34 cellular contexts compared by ENCODE assay signal in the genomic region with DNA sequence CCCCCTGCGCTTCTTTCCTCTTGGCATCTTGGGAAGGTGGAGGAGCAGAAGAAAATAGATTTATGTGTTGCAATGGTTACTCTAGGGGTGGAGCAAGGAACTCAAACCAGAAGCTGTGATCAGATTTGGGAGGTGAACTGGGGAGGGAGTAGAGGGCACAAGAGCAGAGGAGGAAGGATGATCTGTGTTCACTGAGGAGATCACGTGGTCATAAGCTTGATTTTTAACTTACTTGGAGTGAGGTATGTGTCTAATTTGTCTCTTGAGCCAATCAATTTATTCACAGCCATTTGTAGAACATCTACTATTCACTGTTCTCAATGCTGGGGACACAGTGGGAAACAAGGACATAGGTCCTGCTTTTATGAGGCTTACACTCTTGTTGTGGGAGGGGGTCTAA.
"Had no signal": no experiment of that assay in that cellular context is flagged by ENCODE, and none has a peak within 500 bp of the region (broad histone marks: within the 10 kb centered on the region; RNA-seq: fewer than 3 reads in every experiment).

No MANE protein-coding gene starts in this region.

- FAIRE-seq: astrocyte, TTC549 had no signal

- H3K36me3 ChIP-seq: adrenal gland, brain microvascular endothelial cell, breast epithelium, cardiac muscle cell had no signal

- H3K9me3 ChIP-seq: adrenal gland, body of pancreas, breast epithelium had no signal

- H3K27ac ChIP-seq: adrenal gland, body of pancreas, brain microvascular endothelial cell, breast epithelium, cardiac muscle cell, VCaP had no signal

- H3K27me3 ChIP-seq: adrenal gland, body of pancreas, brain microvascular endothelial cell, breast epithelium, cardiac muscle cell had no signal

- DNase-seq: activated B cell treated with CpG ODN at 0.5 μM for 24 hours; activated CD4-positive, alpha-beta memory T cell treated with anti-CD3 and anti-CD28 coated beads for 36 hours; activated CD4-positive, alpha-beta T cell treated with anti-CD3 and anti-CD28 coated beads for 4 hours; activated CD4-positive, alpha-beta T cell treated with anti-CD3 and anti-CD28 coated beads, Interleukin-2, amount 10 ng/mL, durations not matched to agents 24 days and 14 days; activated CD4-positive, alpha-beta T cell treated with anti-CD3 and anti-CD28 coated beads, Interleukin-2, amount 50 U/mL, for 1 hour; activated CD4-positive, alpha-beta T cell treated with anti-CD3 and anti-CD28 coated beads, Interleukin-2, amount 50 U/mL, for 4 hours; activated CD4-positive, CD25-positive, alpha-beta regulatory T cell treated with anti-CD3 and anti-CD28 coated beads, Interleukin-2, amount 50 U/mL, for 72 hours; activated CD8-positive, alpha-beta memory T cell treated with anti-CD3 and anti-CD28 coated beads, Interleukin-2, amount 50 U/mL, for 4 hours; activated CD8-positive, alpha-beta T cell treated with anti-CD3 and anti-CD28 coated beads for 36 hours; activated effector memory CD4-positive, alpha-beta T cell treated with anti-CD3 and anti-CD28 coated beads, Interleukin-2, amount 50 U/mL, for 16 hours; activated gamma-delta T cell treated with Interleukin-2 at 50 U/mL for 16 hours; activated naive CD4-positive, alpha-beta T cell; activated naive CD4-positive, alpha-beta T cell treated with anti-CD3 and anti-CD28 coated beads for 36 hours; activated naive CD4-positive, alpha-beta T cell treated with anti-CD3 and anti-CD28 coated beads, Interleukin-2, amount 50 U/mL, for 16 hours; activated naive CD8-positive, alpha-beta T cell treated with anti-CD3 and anti-CD28 coated beads for 36 hours; activated T-cell treated with anti-CD3 and anti-CD28 coated beads for 4 hours; activated T-cell treated with anti-CD3 and anti-CD28 coated beads, Interleukin-2, amount 50 U/mL, for 1 hour; activated T-cell treated with anti-CD3 and anti-CD28 coated beads, Interleukin-2, amount 50 U/mL, for 4 hours; activated T-cell treated with anti-CD3 and anti-CD28 coated beads, Interleukin-2, amount 50 U/mL, for 72 hours; adrenal gland; amniotic stem cell; body of pancreas; brain microvascular endothelial cell; caudate nucleus; T-helper 1 cell; T-helper 2 cell; T-helper 9 cell had no signal

- H3K4me3 ChIP-seq: adrenal gland, body of pancreas, breast epithelium, cardiac muscle cell had no signal

- H3K4me1 ChIP-seq: adrenal gland, body of pancreas, breast epithelium had no signal

- ATAC-seq: activated CD8-positive, alpha-beta T cell treated with anti-CD3 and anti-CD28 coated beads for 36 hours; activated naive CD4-positive, alpha-beta T cell treated with anti-CD3 and anti-CD28 coated beads, Interleukin-2, amount 50 U/mL, for 72 hours; activated T-cell treated with anti-CD3 and anti-CD28 coated beads, Interleukin-2, amount 50 U/mL, for 4 hours; activated T-cell treated with anti-CD3 and anti-CD28 coated beads, Interleukin-2, amount 50 U/mL, for 72 hours; activated T-helper 17 cell treated with anti-CD3 and anti-CD28 coated beads, Interleukin-2, amount 50 U/mL, for 72 hours; body of pancreas had no signal
